14 cellular contexts compared by ENCODE assay signal in genomic region chr13:37995052-37995451, GRCh38.
A peak's percentile ranks its signal among the peaks of the same experiment; 100 is the strongest.
DNase-seq lines count a peak whose midpoint lies in the region; ATAC-seq, FAIRE-seq and TF ChIP-seq lines count a peak whose summit lies in the region.
"Had no signal": no experiment of that assay in that cellular context is flagged by ENCODE, and none has a peak within 500 bp of the region (broad histone marks: within the 10 kb centered on the region; RNA-seq: fewer than 3 reads in every experiment).

No MANE protein-coding gene starts in this region.

- H3K9me3 ChIP-seq in K562 (replicated peaks; ENCODE audit: control insufficient read depth, insufficient read depth, low read depth, low read length) (no peaks in the 10 kb centered on the region), H9 (ENCODE audit: control insufficient read depth, low read depth, low read length) (no peaks in the 10 kb centered on the region)
- H3K9me3 ChIP-seq: tibial artery had no signal

- H3K27ac Mint-ChIP-seq in nephron progenitor cell = no peak overlapping the region
- H3K27ac Mint-ChIP-seq in H9 = no peak overlapping the region
- H3K27ac Mint-ChIP-seq: activated T-helper 1 cell treated with anti-CD3 and anti-CD28 coated beads, Interleukin-12 subunit alpha, Interleukin-12 subunit beta, Interleukin-2, Interleukin-4 antibody, amounts not matched to agents 30 ng/mL and 10 ng/mL and 1 ng/mL, durations not matched to agents 14 hours and 24 hours and 36 hours had no signal

- no peak overlapping the region for H3K56ac ChIP-seq in H9 (ENCODE audit: insufficient read length, low read depth, low read length)

- H4K91ac ChIP-seq in H9 (ENCODE audit: insufficient read length, low read depth, low read length) = no peak overlapping the region

- H3T11ph ChIP-seq in H9 (ENCODE audit: low read length) = no peak overlapping the region

- peak; percentile 24 for DNase-seq in H7
- peak; percentile 80 for DNase-seq in NCI-H1436 treated with DMSO at 0.1 percent for 48 hours (lab: John Stamatoyannopoulos, UW)
- no peak for DNase-seq in K562 (ENCODE audit: extremely low read depth in 1 of 4, low spot score in 3 of 4)
- DNase-seq in nephron progenitor cell = peak; percentile 13
- no peak for DNase-seq in posterior vena cava (ENCODE audit: low spot score)
- no peak for DNase-seq in H9
- no peak for DNase-seq in NCI-H1048 (lab: John Stamatoyannopoulos, UW)
- DNase-seq: tibial artery had no signal

- H3K36me3 Mint-ChIP-seq in nephron progenitor cell (ENCODE audit: low read depth) (no peaks in the 10 kb centered on the region), H9 (ENCODE audit: insufficient read depth in 1 of 3, low read depth in 3 of 3) (no peaks in the 10 kb centered on the region)

- no peak for TF ChIP-seq POLR2A in K562 (conservative IDR thresholded peaks at IDR 0.05)

- H2BK12ac ChIP-seq in H9 (ENCODE audit: insufficient read length, low read depth, low read length) = no peak overlapping the region

- H2BK120ac ChIP-seq in H9 (ENCODE audit: low read depth, low read length, poor library complexity, severe bottlenecking) = no peak overlapping the region

- H3K9me1 ChIP-seq in K562 (ENCODE audit: control insufficient read depth, insufficient read depth, low read length) = no peaks in the 10 kb centered on the region

- H3K9ac ChIP-seq in K562 (ENCODE audit: insufficient read depth in 1 of 2, low read depth in 2 of 2, low read length in 2 of 2) = no peak overlapping the region
- no peak overlapping the region for H3K9ac ChIP-seq in H9 (ENCODE audit: extremely low read depth, insufficient read length, low read length)
- H3K9ac ChIP-seq: KMS-11 had no signal

- H3K23me2 ChIP-seq in H9 (ENCODE audit: insufficient read length, low read depth, low read length, poor library complexity, severe bottlenecking) = no peaks in the 10 kb centered on the region

- intact Hi-C loops in K562 (cut with micrococcal nuclease) (no loop called here), posterior vena cava (cut with DNase I) (no loop called here)

- H3K27me3 Mint-ChIP-seq in nephron progenitor cell (ENCODE audit: low read depth, poor library complexity) = peaks cover 3% of the 10 kb centered on the region
- H3K27me3 Mint-ChIP-seq in H9 (ENCODE audit: low read depth) = no peaks in the 10 kb centered on the region

- H3K14ac ChIP-seq in H9 (ENCODE audit: insufficient read depth, low read length) = no peak overlapping the region

- ATAC-seq in K562 (no peak), HG02798 (IDR thresholded peaks at IDR 0.05; ENCODE audit: poor library complexity, unreplicated experiment) (no peak)
- ATAC-seq: activated CD4-positive, CD25-positive, alpha-beta regulatory T cell treated with anti-CD3 and anti-CD28 coated beads, Interleukin-2, amount 50 U/mL, for 24 hours had no signal

- H3K79me2 ChIP-seq in K562 (ENCODE audit: control insufficient read depth, insufficient read depth, low read length) (no peaks in the 10 kb centered on the region), H9 (ENCODE audit: insufficient read depth, low read length) (no peaks in the 10 kb centered on the region)

- H3K18ac ChIP-seq in H9 (ENCODE audit: insufficient read length, low read depth, low read length) = no peak overlapping the region

- peaks cover 21% of the 10 kb centered on the region for H3K4me1 Mint-ChIP-seq in nephron progenitor cell
- peaks cover 11 to 16% of the 10 kb centered on the region in 2 experiments for H3K4me1 Mint-ChIP-seq in H9

- no TSS peak for BruUV-seq in K562 (replicated peaks; lab: Mats Ljungman, UMichigan)

- H3K4me3 Mint-ChIP-seq in nephron progenitor cell (no peak overlapping the region), H9 (no peak overlapping the region)
- H3K4me3 Mint-ChIP-seq: activated T-helper 1 cell treated with anti-CD3 and anti-CD28 coated beads, Interleukin-12 subunit alpha, Interleukin-12 subunit beta, Interleukin-2, Interleukin-4 antibody, amounts not matched to agents 30 ng/mL and 10 ng/mL and 1 ng/mL, durations not matched to agents 14 hours and 24 hours and 36 hours had no signal

- CTCF ChIA-PET in K562 (lab: Yijun Ruan, JAX; ENCODE audit: low intra/inter-chr PET ratio) = no interaction called here

- in situ Hi-C loops in K562 (cut with MboI) = no loop called here

- TF ChIP-seq EP300 in K562 (IDR thresholded peaks at IDR 0.05; ENCODE audit: low read length) = no peak

- WGBS in K562 (ENCODE audit: insufficient coverage, low coverage, missing lambda C conversion rate) = 22% methylated on average over 2 of the region's 2 CpGs
- no CpG with 5 or more reads among the region's 2 CpGs for WGBS in H9 (ENCODE audit: extremely low coverage, insufficient read length, low lambda C conversion rate)

- no peak overlapping the region for H2BK5ac ChIP-seq in H9 (ENCODE audit: insufficient read length, low read length)

- no peak overlapping the region for H2BK20ac ChIP-seq in H9 (ENCODE audit: low read depth, low read length, poor library complexity, severe bottlenecking)

- H3K9me3 Mint-ChIP-seq in nephron progenitor cell (no peaks in the 10 kb centered on the region), H9 (no peaks in the 10 kb centered on the region)
- H3K9me3 Mint-ChIP-seq: activated T-helper 1 cell treated with anti-CD3 and anti-CD28 coated beads, Interleukin-12 subunit alpha, Interleukin-12 subunit beta, Interleukin-2, Interleukin-4 antibody, amounts not matched to agents 30 ng/mL and 10 ng/mL and 1 ng/mL, durations not matched to agents 14 hours and 24 hours and 36 hours had no signal

- H4K5ac ChIP-seq in H9 (ENCODE audit: insufficient read length, low read depth, low read length) = no peak overlapping the region

- POLR2A ChIA-PET in K562 (lab: Yijun Ruan, JAX) = no interaction called here

- H2AFZ ChIP-seq in K562 (ENCODE audit: low read depth, low read length) = no peak overlapping the region
- H2AFZ ChIP-seq in H9 (ENCODE audit: low read length) = no peak overlapping the region

- H3K27me3 ChIP-seq in H7 (ENCODE audit: control insufficient read depth, insufficient read depth, low read length) (no peaks in the 10 kb centered on the region), K562 (ENCODE audit: control insufficient read depth in 2 of 2, insufficient read depth in 2 of 2, low read length in 2 of 2) (no peaks in the 10 kb centered on the region), H9 (ENCODE audit: insufficient read depth, low read length) (no peaks in the 10 kb centered on the region)
- H3K27me3 ChIP-seq: cardiac muscle cell, tibial artery had no signal

- H4K20me1 ChIP-seq in K562 (replicated peaks; ENCODE audit: control insufficient read depth, insufficient read depth, low read length) (no peaks in the 10 kb centered on the region), H9 (ENCODE audit: control insufficient read depth, insufficient read depth, insufficient read length) (no peaks in the 10 kb centered on the region)

- no peak for TF ChIP-seq RAD21 in K562 (CRISPR knock-in tag; conservative IDR thresholded peaks at IDR 0.05 in 1 of 2, IDR thresholded peaks at IDR 0.05 in 1 of 2)

- H3K4me1 ChIP-seq in K562 (replicated peaks in 1 of 2; ENCODE audit: control insufficient read depth in 2 of 2, insufficient read depth in 2 of 2, low read length in 2 of 2) = no peaks in the 10 kb centered on the region
- H3K4me1 ChIP-seq in H9 (ENCODE audit: insufficient read depth, low read length) = no peaks in the 10 kb centered on the region
- H3K4me1 ChIP-seq: tibial artery had no signal

- no peak overlapping the region for H4K8ac ChIP-seq in H9 (replicated peaks; ENCODE audit: insufficient read length, low read depth, low read length)

- H3K4me3 ChIP-seq in H7 (ENCODE audit: insufficient read depth, low read depth, low read length) (no peak overlapping the region), K562 (no peak overlapping the region)
- H3K4me3 ChIP-seq: cardiac muscle cell, tibial artery had no signal

- no peaks in the 10 kb centered on the region for H3K36me3 ChIP-seq in H7 (replicated peaks; ENCODE audit: control insufficient read depth, insufficient read depth, low read length)
- no peaks in the 10 kb centered on the region for H3K36me3 ChIP-seq in K562 (ENCODE audit: control insufficient read depth, insufficient read depth, low read length)
- H3K36me3 ChIP-seq: cardiac muscle cell, tibial artery had no signal

- H3K27ac ChIP-seq in K562 (ENCODE audit: extremely low read depth, low read depth, low read length) (no peak overlapping the region), H9 (ENCODE audit: insufficient read length, low read depth, low read length) (no peak overlapping the region)
- H3K27ac ChIP-seq: cardiac muscle cell, KMS-11, tibial artery had no signal

- TF ChIP-seq CTCF in K562 (IDR thresholded peaks at IDR 0.05 in 2 of 3, conservative IDR thresholded peaks at IDR 0.05 in 1 of 3; ENCODE audit: insufficient read depth in 2 of 3, low read depth in 1 of 3, low read length in 3 of 3) (no peak), nephron progenitor cell (IDR thresholded peaks at IDR 0.05) (no peak), H9 (conservative IDR thresholded peaks at IDR 0.05) (no peak)

- H2AK5ac ChIP-seq in H9 (ENCODE audit: insufficient read length, low read length) = no peak overlapping the region

- no peak for FAIRE-seq in K562 (lab: Jason Lieb, UNC)
- FAIRE-seq: H54 had no signal

- H3K79me1 ChIP-seq in H9 (ENCODE audit: insufficient read depth, low read depth, low read length, poor library complexity, severe bottlenecking) = no peaks in the 10 kb centered on the region

- no peak overlapping the region for H2BK15ac ChIP-seq in H9 (ENCODE audit: low read depth, low read length)

- H3K4ac ChIP-seq in H9 (ENCODE audit: low read depth, low read length) = no peak overlapping the region

- H3K4me2 ChIP-seq in K562 (ENCODE audit: insufficient read depth, low read length) (no peak overlapping the region), H9 (ENCODE audit: insufficient read depth, insufficient read length, low read length) (no peak overlapping the region)
- H3K4me2 ChIP-seq: KMS-11 had no signal

- H3K23ac ChIP-seq in H9 (ENCODE audit: insufficient read length, low read depth, low read length) = no peak overlapping the region

TF ChIP-seq in K562, 482 proteins besides CTCF, POLR2A, EP300 and RAD21:
- TF ChIP-seq POLR2H (tag; IDR thresholded peaks at IDR 0.05; ENCODE audit: low read depth) (no peak), RFX1 (IDR thresholded peaks at IDR 0.05) (peak; percentile 50), DNMT1 (IDR thresholded peaks at IDR 0.05) (no peak)
TF ChIP-seq in K562: peak in this region for 1.

Comparison
In these comparisons a context has a peak if more than half of its experiments do, and no peak if none do; other contexts are left out.
1. DNase-seq: peak in H7 (single experiment), NCI-H1436 treated with DMSO at 0.1 percent for 48 hours (single experiment) and nephron progenitor cell (single experiment); none in K562 (0 of 4), posterior vena cava (single experiment), H9 (single experiment) and NCI-H1048 (single experiment).